15 cellular contexts compared by ENCODE assay signal in the genomic region with DNA sequence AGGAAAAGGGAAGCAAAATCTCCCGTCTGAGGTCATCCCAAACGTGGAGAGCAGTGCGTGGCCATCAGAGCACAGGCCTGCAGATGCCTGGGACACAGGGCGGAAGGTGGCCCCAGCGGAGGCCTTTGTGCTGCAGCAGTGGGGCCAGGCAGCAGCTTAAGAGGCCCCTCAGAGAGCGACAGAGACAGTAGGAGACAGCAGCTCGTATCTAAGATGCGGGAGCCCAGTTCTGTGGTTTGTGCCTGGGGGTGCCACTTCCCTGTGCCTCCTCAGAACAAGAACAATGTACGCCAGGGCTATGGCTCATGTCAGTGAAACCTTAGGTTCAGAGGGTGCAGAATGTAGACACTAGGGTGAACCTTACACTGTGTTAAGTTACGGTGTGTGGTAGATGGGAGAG.
A peak's percentile ranks its signal among the peaks of the same experiment; 100 is the strongest.
DNase-seq lines count a peak whose midpoint lies in the region; ATAC-seq, FAIRE-seq and TF ChIP-seq lines count a peak whose summit lies in the region.
"Had no signal": no experiment of that assay in that cellular context is flagged by ENCODE, and none has a peak within 500 bp of the region (broad histone marks: within the 10 kb centered on the region; RNA-seq: fewer than 3 reads in every experiment).

No MANE protein-coding gene starts in this region.

- H4K20me1 ChIP-seq in BLaER1 treated with 17β-estradiol and CSF1 and Interleukin-3, amounts not matched to agents 10 nM and 100 nM, result no peaks in the 10 kb centered on the region
- H4K20me1 ChIP-seq in IMR-90 (ENCODE audit: insufficient read depth, low read length) (no peaks in the 10 kb centered on the region), H1 (replicated peaks in 1 of 2; ENCODE audit: control insufficient read depth in 1 of 2, insufficient read depth in 2 of 2, low read length in 2 of 2) (no peaks in the 10 kb centered on the region)

- H3K9me3 ChIP-seq in BLaER1 treated with 17β-estradiol and CSF1 and Interleukin-3, amounts not matched to agents 10 nM and 100 nM (replicated peaks in 1 of 11), result no peaks in the 10 kb centered on the region
- H3K9me3 ChIP-seq in IMR-90 (ENCODE audit: control insufficient read depth, insufficient read depth, low read length) (no peaks in the 10 kb centered on the region), H1 (ENCODE audit: insufficient read depth in 2 of 2, low read depth in 1 of 2, low read length in 1 of 2) (no peaks in the 10 kb centered on the region), trophoblast cell (ENCODE audit: insufficient read depth, low read depth, low read length) (no peaks in the 10 kb centered on the region)
- H3K9me3 ChIP-seq in CD4-positive, alpha-beta memory T cell (ENCODE audit: control insufficient read depth in 1 of 2, low read length in 2 of 2), result no peaks in the 10 kb centered on the region
- H3K9me3 ChIP-seq: Caco-2 had no signal

- no peak for TF ChIP-seq CTCF in IMR-90 (conservative IDR thresholded peaks at IDR 0.05; ENCODE audit: low read depth, low read length)
- no peak for TF ChIP-seq CTCF in H1 (IDR thresholded peaks at IDR 0.05; ENCODE audit: control extremely low read depth in 1 of 3, insufficient read depth in 1 of 3, low read depth in 1 of 3, low read length in 3 of 3)

- no peak for TF ChIP-seq EP300 in H1 (IDR thresholded peaks at IDR 0.05; ENCODE audit: borderline replicate concordance in 1 of 2, low read depth in 2 of 2, low read length in 2 of 2)

- H3K27ac Mint-ChIP-seq in CD4-positive, alpha-beta memory T cell, result peak overlapping the region in 1 of 7 donors; percentile 32
- H3K27ac Mint-ChIP-seq: B cell had no signal

- no peak overlapping the region for H3K56ac ChIP-seq in IMR-90 (ENCODE audit: extremely low read depth, insufficient read depth, low read length)
- H3K56ac ChIP-seq in H1 (replicated peaks; ENCODE audit: insufficient read length, low read depth, low read length), result no peak overlapping the region

- WGBS in IMR-90 (ENCODE audit: extremely low coverage in 2 of 2, insufficient read length in 1 of 2), 2 experiments, result no CpG with 5 or more reads among the region's 10 CpGs
- 95% methylated on average over 10 of the region's 10 CpGs; no CpG with 5 or more reads in 1 of the 2 experiments for WGBS in H1 (ENCODE audit: extremely low coverage in 1 of 2, insufficient coverage in 1 of 2, insufficient read length in 1 of 2, insufficient replicate concordance in 2 of 2, low coverage in 1 of 2, low lambda C conversion rate in 2 of 2, missing lambda C conversion rate in 1 of 2), 2 experiments
- no CpG with 5 or more reads among the region's 10 CpGs for WGBS in trophoblast cell (ENCODE audit: extremely low coverage, insufficient coverage, insufficient read length)

- H3K23me2 ChIP-seq in H1 (ENCODE audit: low read depth, low read length), result no peaks in the 10 kb centered on the region

- H3K4me3 ChIP-seq in BLaER1 treated with 17β-estradiol and CSF1 and Interleukin-3, amounts not matched to agents 10 nM and 100 nM, result no peak overlapping the region
- H3K4me3 ChIP-seq in IMR-90 (ENCODE audit: insufficient read depth, low read depth, low read length) (no peak overlapping the region), H1 (ENCODE audit: extremely low read depth in 1 of 4, insufficient read depth in 2 of 4, low read depth in 3 of 4, low read length in 4 of 4) (no peak overlapping the region), trophoblast cell (ENCODE audit: low read depth, low read length) (no peak overlapping the region)
- H3K4me3 ChIP-seq in CD4-positive, alpha-beta memory T cell (ENCODE audit: low read length in 2 of 2), result no peak overlapping the region
- H3K4me3 ChIP-seq: GM23248 had no signal

- H3K4me1 Mint-ChIP-seq in CD4-positive, alpha-beta memory T cell, result peaks cover 4 to 7% (median 5%) of the 10 kb centered on the region in 4 donors

- no peak for FAIRE-seq in H1 (lab: Jason Lieb, UNC)
- FAIRE-seq: A204.1 had no signal

- H4K91ac ChIP-seq in IMR-90 (ENCODE audit: insufficient read depth, low read depth, low read length) (peak overlapping the region; percentile 4; the same call in 1 of the 2 replicates), H1 (replicated peaks; ENCODE audit: insufficient read length, low read length) (no peak overlapping the region), trophoblast cell (ENCODE audit: low read depth, low read length) (peak overlapping the region; percentile 36)

- H3K4me2 ChIP-seq in BLaER1 treated with 17β-estradiol and CSF1 and Interleukin-3, amounts not matched to agents 10 nM and 100 nM, result peak overlapping the region in 10 of 11 experiments; percentile 6 to 53 (median 24); a peak in 12 of 22 replicates
- H3K4me2 ChIP-seq in IMR-90 (ENCODE audit: low read depth, low read length) (no peak overlapping the region), H1 (ENCODE audit: insufficient read depth in 1 of 2, low read depth in 2 of 2, low read length in 2 of 2) (no peak overlapping the region), trophoblast cell (ENCODE audit: low read length) (no peak overlapping the region)

- no peaks in the 10 kb centered on the region for H3K36me3 Mint-ChIP-seq in CD4-positive, alpha-beta memory T cell
- H3K36me3 Mint-ChIP-seq: CD14-positive monocyte; CD8-positive, alpha-beta memory T cell had no signal

- H4K8ac ChIP-seq in IMR-90 (ENCODE audit: low read depth in 2 of 2, low read length in 2 of 2), result no peak overlapping the region
- H4K8ac ChIP-seq in H1 (ENCODE audit: extremely low read depth, insufficient read depth, low read length), result no peak overlapping the region
- peak overlapping the region; percentile 27 for H4K8ac ChIP-seq in trophoblast cell (ENCODE audit: low read depth, low read length)

- H2BK15ac ChIP-seq in IMR-90 (ENCODE audit: low read depth, low read length) (no peak overlapping the region), H1 (ENCODE audit: low read length) (no peak overlapping the region)

- no peak overlapping the region for H2BK20ac ChIP-seq in IMR-90 (ENCODE audit: low read depth, low read length)
- no peak overlapping the region for H2BK20ac ChIP-seq in H1 (ENCODE audit: low read length)

- dilution Hi-C loops in IMR-90 (cut with HindIII; ENCODE audit: low sequenced_read_pairs, unreplicated experiment), result no loop called here

- POLR2A ChIA-PET in IMR-90 (lab: Charles Lee; ENCODE audit: unreplicated experiment), result no interaction called here
- POLR2A ChIA-PET in H1 (lab: Charles Lee; ENCODE audit: partially characterized antibody), result no interaction called here
- POLR2A ChIA-PET in CD4-positive, alpha-beta memory T cell (lab: Charles Lee; ENCODE audit: partially characterized antibody), result no interaction called here

- H2BK5ac ChIP-seq in IMR-90 (ENCODE audit: low read depth, low read length, poor library complexity, severe bottlenecking), result no peak overlapping the region
- no peak overlapping the region for H2BK5ac ChIP-seq in H1 (ENCODE audit: low read depth, low read length)
- no peak overlapping the region for H2BK5ac ChIP-seq in trophoblast cell (ENCODE audit: low read depth, low read length, poor library complexity)

- 0 out of 2 replicates have a peak, but pooled peaks cover 2% of the 10 kb centered on the region for H3K9me1 ChIP-seq in IMR-90 (ENCODE audit: insufficient read depth, low read length)

- H2AK9ac ChIP-seq in IMR-90 (replicated peaks; ENCODE audit: low read depth, low read length, poor library complexity), result no peak overlapping the region

- TF ChIP-seq RAD21 in IMR-90 (IDR thresholded peaks at IDR 0.05; ENCODE audit: low read length), result no peak
- no peak for TF ChIP-seq RAD21 in H1 (IDR thresholded peaks at IDR 0.05 in 1 of 2, conservative IDR thresholded peaks at IDR 0.05 in 1 of 2; ENCODE audit: low read depth in 2 of 2, low read length in 2 of 2)

- peaks cover 15 to 45% (median 24%) of the 10 kb centered on the region in 10 experiments for H3K4me1 ChIP-seq in BLaER1 treated with 17β-estradiol and CSF1 and Interleukin-3, amounts not matched to agents 10 nM and 100 nM
- H3K4me1 ChIP-seq in IMR-90 (ENCODE audit: control insufficient read depth, insufficient read depth, low read length) (no peaks in the 10 kb centered on the region), H1 (replicated peaks in 1 of 4; ENCODE audit: control insufficient read depth in 3 of 4, insufficient read depth in 4 of 4, low read length in 3 of 4) (no peaks in the 10 kb centered on the region), trophoblast cell (ENCODE audit: control insufficient read depth in 1 of 2, insufficient read depth in 2 of 2, low read length in 2 of 2) (peaks cover 0 to 7% of the 10 kb centered on the region in 2 experiments)
- H3K4me1 ChIP-seq in CD4-positive, alpha-beta memory T cell (ENCODE audit: insufficient read depth, low read length), result peaks cover 5% of the 10 kb centered on the region
- H3K4me1 ChIP-seq: Caco-2 had no signal

- no peak overlapping the region for H3K18ac ChIP-seq in IMR-90 (ENCODE audit: low read depth, low read length)
- H3K18ac ChIP-seq in H1 (ENCODE audit: extremely low read depth, low read length), result no peak overlapping the region
- peak overlapping the region; percentile 24 for H3K18ac ChIP-seq in trophoblast cell (ENCODE audit: low read length)

- TF ChIP-seq POLR2A in IMR-90 (IDR thresholded peaks at IDR 0.05; ENCODE audit: low read depth, low read length) (no peak), H1 (IDR thresholded peaks at IDR 0.05; ENCODE audit: control extremely low read depth in 1 of 2, low read depth in 2 of 2, low read length in 2 of 2) (no peak)

- H3K79me2 ChIP-seq in H1 (ENCODE audit: control insufficient read depth in 1 of 2, insufficient read depth in 2 of 2, low read length in 2 of 2), result no peaks in the 10 kb centered on the region
- H3K79me2 ChIP-seq in trophoblast cell (ENCODE audit: control insufficient read depth, insufficient read depth, low read length, poor library complexity), result no peaks in the 10 kb centered on the region

- H2AK5ac ChIP-seq in IMR-90 (ENCODE audit: low read depth, low read length) (peak overlapping the region; percentile 75; the same call in 1 of the 2 replicates), H1 (ENCODE audit: low read depth, low read length) (no peak overlapping the region), trophoblast cell (ENCODE audit: low read length) (peak overlapping the region; percentile 47)

- H4K12ac ChIP-seq in trophoblast cell (ENCODE audit: low read depth, low read length), result no peak overlapping the region

- H2BK120ac ChIP-seq in IMR-90 (ENCODE audit: low read depth, low read length) (no peak overlapping the region), H1 (replicated peaks; ENCODE audit: low read depth, low read length) (no peak overlapping the region), trophoblast cell (ENCODE audit: insufficient read depth, low read length, poor library complexity) (peak overlapping the region; percentile 2)

- DNase-seq in IMR-90 (no peak), H1 (ENCODE audit: low read depth in 1 of 2, low spot score in 2 of 2) (no peak), trophoblast cell (no peak), activated gamma-delta T cell treated with Interleukin-2 at 50 U/mL for 16 hours (no peak)
- DNase-seq in CD4-positive, alpha-beta memory T cell, result no peak
- DNase-seq: Caco-2; CD8-positive, alpha-beta memory T cell; GF-D8; GM23248; H7 had no signal

- H3K9ac ChIP-seq in BLaER1 treated with 17β-estradiol and CSF1 and Interleukin-3, amounts not matched to agents 10 nM and 100 nM, result no peak overlapping the region
- H3K9ac ChIP-seq in IMR-90 (ENCODE audit: low read depth, low read length), result no peak overlapping the region
- H3K9ac ChIP-seq in H1 (replicated peaks in 1 of 4; ENCODE audit: extremely low read depth in 1 of 4, low read depth in 3 of 4, low read length in 3 of 4), result no peak overlapping the region
- no peak overlapping the region for H3K9ac ChIP-seq in trophoblast cell (ENCODE audit: low read length)
- H3K9ac ChIP-seq: GM23248 had no signal

- H2BK12ac ChIP-seq in H1 (ENCODE audit: low read depth, low read length) (no peak overlapping the region), trophoblast cell (ENCODE audit: low read length) (peak overlapping the region; percentile 91)

- no peak overlapping the region for H3K4ac ChIP-seq in IMR-90 (ENCODE audit: low read depth, low read length)
- no peak overlapping the region for H3K4ac ChIP-seq in H1 (replicated peaks; ENCODE audit: insufficient read length, low read depth, low read length)
- H3K4ac ChIP-seq in trophoblast cell (ENCODE audit: low read depth, low read length), result no peak overlapping the region

- no TSS peak for BruUV-seq in IMR-90 (replicated peaks; lab: Mats Ljungman, UMichigan)

- CTCF ChIA-PET in IMR-90 (lab: Yijun Ruan, JAX) (no interaction called here), H1 (lab: Charles Lee; ENCODE audit: partially characterized antibody) (interaction anchor here (0.5 to 1.2 kb wide), 4 partner anchors 105 to 197 kb away, joined by 3 read pairs; no protein-coding TSS in a partner anchor)
- CTCF ChIA-PET in CD4-positive, alpha-beta memory T cell (lab: Charles Lee; ENCODE audit: partially characterized antibody), result no interaction called here

- H3K14ac ChIP-seq in IMR-90 (replicated peaks; ENCODE audit: low read depth, low read length) (no peak overlapping the region), H1 (ENCODE audit: insufficient read length) (no peak overlapping the region), trophoblast cell (ENCODE audit: low read length) (peak overlapping the region; percentile 48)

- H3K79me1 ChIP-seq in IMR-90 (ENCODE audit: low read depth in 1 of 2, low read length in 2 of 2), result no peaks in the 10 kb centered on the region
- H3K79me1 ChIP-seq in H1 (ENCODE audit: low read depth, low read length), result no peaks in the 10 kb centered on the region
- peaks cover 14% of the 10 kb centered on the region for H3K79me1 ChIP-seq in trophoblast cell (ENCODE audit: low read length)

- no peaks in the 10 kb centered on the region for H3K27me3 ChIP-seq in BLaER1 treated with 17β-estradiol and CSF1 and Interleukin-3, amounts not matched to agents 10 nM and 100 nM
- H3K27me3 ChIP-seq in IMR-90 (ENCODE audit: control insufficient read depth, insufficient read depth, low read length) (no peaks in the 10 kb centered on the region), H1 (replicated peaks in 1 of 4; ENCODE audit: control insufficient read depth in 3 of 4, extremely low read depth in 1 of 4, insufficient read depth in 3 of 4, low read length in 3 of 4) (no peaks in the 10 kb centered on the region), trophoblast cell (ENCODE audit: insufficient read depth, low read length) (no peaks in the 10 kb centered on the region)
- H3K27me3 ChIP-seq in CD4-positive, alpha-beta memory T cell (ENCODE audit: insufficient read depth, low read length), result no peaks in the 10 kb centered on the region

- peak overlapping the region in 2 of 11 experiments; percentile 26 to 33; a peak in 3 of 22 replicates for H3K27ac ChIP-seq in BLaER1 treated with 17β-estradiol and CSF1 and Interleukin-3, amounts not matched to agents 10 nM and 100 nM
- no peak overlapping the region for H3K27ac ChIP-seq in IMR-90 (ENCODE audit: insufficient read depth, low read length)
- H3K27ac ChIP-seq in H1 (ENCODE audit: low read depth, low read length), result no peak overlapping the region
- H3K27ac ChIP-seq in trophoblast cell (ENCODE audit: low read depth, low read length), result no peak overlapping the region
- H3K27ac ChIP-seq in CD4-positive, alpha-beta memory T cell (ENCODE audit: low read depth, low read length), result no peak overlapping the region
- H3K27ac ChIP-seq: GM23248 had no signal

- in situ Hi-C loops in IMR-90 (cut with MboI; ENCODE audit: low sequenced_read_pairs), result loop anchor here (25.0 kb wide), 1 partner anchor 1297 kb away; no protein-coding TSS in a partner anchor

- no peaks in the 10 kb centered on the region for H3K9me3 Mint-ChIP-seq in CD4-positive, alpha-beta memory T cell

- intact Hi-C loops in IMR-90 (cut with micrococcal nuclease), result no loop called here
- intact Hi-C loops in CD4-positive, alpha-beta memory T cell (cut with micrococcal nuclease), result no loop called here

- H3K36me3 ChIP-seq in BLaER1 treated with 17β-estradiol and CSF1 and Interleukin-3, amounts not matched to agents 10 nM and 100 nM, result no peaks in the 10 kb centered on the region
- H3K36me3 ChIP-seq in IMR-90 (ENCODE audit: control insufficient read depth, insufficient read depth, low read length), result no peaks in the 10 kb centered on the region
- no peaks in the 10 kb centered on the region for H3K36me3 ChIP-seq in H1 (ENCODE audit: control insufficient read depth in 2 of 4, insufficient read depth in 4 of 4, low read length in 3 of 4)
- no peaks in the 10 kb centered on the region for H3K36me3 ChIP-seq in trophoblast cell (ENCODE audit: control insufficient read depth in 1 of 2, insufficient read depth in 2 of 2, low read length in 2 of 2)
- no peaks in the 10 kb centered on the region for H3K36me3 ChIP-seq in CD4-positive, alpha-beta memory T cell (ENCODE audit: insufficient read depth, low read length)

- H4K5ac ChIP-seq in IMR-90 (ENCODE audit: low read depth, low read length) (no peak overlapping the region), H1 (ENCODE audit: insufficient read length, low read depth, low read length) (no peak overlapping the region)

- ATAC-seq in IMR-90 (ENCODE audit: low read depth) (no peak), GM21515 (IDR thresholded peaks at IDR 0.05; ENCODE audit: unreplicated experiment) (no peak)

- H3K23ac ChIP-seq in IMR-90 (ENCODE audit: low read depth, low read length) (no peak overlapping the region), H1 (ENCODE audit: insufficient read length) (no peak overlapping the region), trophoblast cell (ENCODE audit: low read length) (no peak overlapping the region)

- H3K4me3 Mint-ChIP-seq in CD4-positive, alpha-beta memory T cell, result no peak overlapping the region
- H3K4me3 Mint-ChIP-seq: B cell; CD14-positive monocyte; CD8-positive, alpha-beta memory T cell had no signal

- peaks cover 2 to 4% of the 10 kb centered on the region in 2 donors for H3K27me3 Mint-ChIP-seq in CD4-positive, alpha-beta memory T cell

- H2AFZ ChIP-seq in IMR-90 (replicated peaks; ENCODE audit: low read length, poor library complexity) (no peak overlapping the region), H1 (ENCODE audit: low read length) (0 out of 2 replicates have a peak overlapping the region, but pooled peaks have one; percentile 77), trophoblast cell (ENCODE audit: insufficient read depth, low read length, poor library complexity) (peak overlapping the region; percentile 7)
- H2AFZ ChIP-seq: GM23248 had no signal

Comparison
In these comparisons a context has a peak if more than half of its experiments do, and no peak if none do; other contexts are left out.
1. H3K4me2 ChIP-seq: peak in BLaER1 treated with 17β-estradiol and CSF1 and Interleukin-3, amounts not matched to agents 10 nM and 100 nM (10 of 11); none in IMR-90 (single experiment), H1 (0 of 2) and trophoblast cell (single experiment).